In genomic region chr5:177091232-177091631, GRCh38 we compare ENCODE assay signal across 32 cellular contexts.
"Had no signal": no experiment of that assay in that cellular context is flagged by ENCODE, and none has a peak within 500 bp of the region (broad histone marks: within the 10 kb centered on the region; RNA-seq: fewer than 3 reads in every experiment).

No MANE protein-coding gene starts in this region.

- DNase-seq: activated B cell treated with CpG ODN at 0.5 μM for 24 hours; activated CD4-positive, alpha-beta memory T cell treated with anti-CD3 and anti-CD28 coated beads for 36 hours; activated CD4-positive, alpha-beta T cell treated with anti-CD3 and anti-CD28 coated beads for 4 hours; activated CD4-positive, alpha-beta T cell treated with anti-CD3 and anti-CD28 coated beads, Interleukin-2, amount 10 ng/mL, durations not matched to agents 24 days and 14 days; activated CD4-positive, alpha-beta T cell treated with anti-CD3 and anti-CD28 coated beads, Interleukin-2, amount 50 U/mL, for 1 hour; activated CD4-positive, alpha-beta T cell treated with anti-CD3 and anti-CD28 coated beads, Interleukin-2, amount 50 U/mL, for 4 hours; activated CD4-positive, CD25-positive, alpha-beta regulatory T cell treated with anti-CD3 and anti-CD28 coated beads, Interleukin-2, amount 50 U/mL, for 72 hours; activated CD8-positive, alpha-beta memory T cell treated with anti-CD3 and anti-CD28 coated beads, Interleukin-2, amount 50 U/mL, for 4 hours; activated CD8-positive, alpha-beta T cell treated with anti-CD3 and anti-CD28 coated beads for 36 hours; activated effector memory CD4-positive, alpha-beta T cell treated with anti-CD3 and anti-CD28 coated beads, Interleukin-2, amount 50 U/mL, for 16 hours; activated gamma-delta T cell treated with Interleukin-2 at 50 U/mL for 16 hours; activated naive CD4-positive, alpha-beta T cell; activated naive CD4-positive, alpha-beta T cell treated with anti-CD3 and anti-CD28 coated beads for 36 hours; activated naive CD4-positive, alpha-beta T cell treated with anti-CD3 and anti-CD28 coated beads, Interleukin-2, amount 50 U/mL, for 16 hours; activated naive CD8-positive, alpha-beta T cell treated with anti-CD3 and anti-CD28 coated beads for 36 hours; activated T-cell treated with anti-CD3 and anti-CD28 coated beads for 4 hours; activated T-cell treated with anti-CD3 and anti-CD28 coated beads, Interleukin-2, amount 50 U/mL, for 1 hour; activated T-cell treated with anti-CD3 and anti-CD28 coated beads, Interleukin-2, amount 50 U/mL, for 4 hours; activated T-cell treated with anti-CD3 and anti-CD28 coated beads, Interleukin-2, amount 50 U/mL, for 72 hours; adrenal gland; amniotic stem cell; aorta; body of pancreas; brain microvascular endothelial cell; central memory CD4-positive, alpha-beta T cell; T-helper 1 cell; T-helper 2 cell; T-helper 9 cell had no signal

- H3K27ac ChIP-seq: adrenal gland, brain microvascular endothelial cell, breast epithelium, VCaP had no signal

- H3K9me3 ChIP-seq: adrenal gland, body of pancreas, breast epithelium had no signal

- H3K4me3 ChIP-seq: adrenal gland, body of pancreas, breast epithelium had no signal

- ATAC-seq: activated CD8-positive, alpha-beta T cell treated with anti-CD3 and anti-CD28 coated beads for 36 hours; activated naive CD4-positive, alpha-beta T cell treated with anti-CD3 and anti-CD28 coated beads, Interleukin-2, amount 50 U/mL, for 72 hours; activated T-cell treated with anti-CD3 and anti-CD28 coated beads, Interleukin-2, amount 50 U/mL, for 4 hours; activated T-cell treated with anti-CD3 and anti-CD28 coated beads, Interleukin-2, amount 50 U/mL, for 72 hours; activated T-helper 17 cell treated with anti-CD3 and anti-CD28 coated beads, Interleukin-2, amount 50 U/mL, for 72 hours; body of pancreas had no signal

- H3K36me3 ChIP-seq: adrenal gland, brain microvascular endothelial cell, breast epithelium had no signal

- H3K27me3 ChIP-seq: adrenal gland, body of pancreas, brain microvascular endothelial cell, breast epithelium had no signal
